ENCODE assay signal across 16 cellular contexts in genomic region chr21:42835611-42836401, GRCh38.
"Had no signal": no experiment of that assay in that cellular context is flagged by ENCODE, and none has a peak within 500 bp of the region (broad histone marks: within the 10 kb centered on the region; RNA-seq: fewer than 3 reads in every experiment).

No MANE protein-coding gene starts in this region.

- ATAC-seq: esophagus mucosa, left lung had no signal

- H3K27me3 Mint-ChIP-seq: naive B cell had no signal

- H3K9ac ChIP-seq: parathyroid adenoma had no signal

- FAIRE-seq: endometrium had no signal

- H3K9me3 Mint-ChIP-seq: activated naive CD4-positive, alpha-beta T cell treated with anti-CD3 and anti-CD28 coated beads for 36 hours had no signal

- H3K27ac ChIP-seq: cardiac muscle cell, hepatocyte, left lung, parathyroid adenoma, suprapubic skin had no signal

- H3K9me3 ChIP-seq: left lung, suprapubic skin had no signal

- H3K79me2 ChIP-seq: hepatocyte, parathyroid adenoma had no signal

- H2AFZ ChIP-seq: hepatocyte, parathyroid adenoma had no signal

- H3K27me3 ChIP-seq: cardiac muscle cell, hepatocyte had no signal

- H3K4me3 Mint-ChIP-seq: activated naive CD4-positive, alpha-beta T cell treated with anti-CD3 and anti-CD28 coated beads for 36 hours; naive B cell had no signal

- H3K27ac Mint-ChIP-seq: activated naive CD4-positive, alpha-beta T cell treated with anti-CD3 and anti-CD28 coated beads for 36 hours had no signal

- H3K4me3 ChIP-seq: cardiac muscle cell, hepatocyte, left lung, suprapubic skin had no signal

- H3K4me1 ChIP-seq: parathyroid adenoma had no signal

- H3K4me2 ChIP-seq: hepatocyte had no signal

- DNase-seq: activated naive CD4-positive, alpha-beta T cell treated with anti-CD3 and anti-CD28 coated beads for 36 hours; islet precursor cell; left lung; mammary epithelial cell; naive B cell; retina; stimulated activated CD4-positive, alpha-beta T cell treated with anti-CD3 and anti-CD28 coated beads, Interleukin-15, amount 100 ng/mL, for 24 hours; stimulated activated CD4-positive, alpha-beta T cell treated with anti-CD3 and anti-CD28 coated beads, Interleukin-4, amount 100 ng/mL, for 1 hour; stimulated activated naive CD4-positive, alpha-beta T cell; trophoblast cell had no signal
